Comparison of ENCODE assay signal across 16 cellular contexts in the genomic region with DNA sequence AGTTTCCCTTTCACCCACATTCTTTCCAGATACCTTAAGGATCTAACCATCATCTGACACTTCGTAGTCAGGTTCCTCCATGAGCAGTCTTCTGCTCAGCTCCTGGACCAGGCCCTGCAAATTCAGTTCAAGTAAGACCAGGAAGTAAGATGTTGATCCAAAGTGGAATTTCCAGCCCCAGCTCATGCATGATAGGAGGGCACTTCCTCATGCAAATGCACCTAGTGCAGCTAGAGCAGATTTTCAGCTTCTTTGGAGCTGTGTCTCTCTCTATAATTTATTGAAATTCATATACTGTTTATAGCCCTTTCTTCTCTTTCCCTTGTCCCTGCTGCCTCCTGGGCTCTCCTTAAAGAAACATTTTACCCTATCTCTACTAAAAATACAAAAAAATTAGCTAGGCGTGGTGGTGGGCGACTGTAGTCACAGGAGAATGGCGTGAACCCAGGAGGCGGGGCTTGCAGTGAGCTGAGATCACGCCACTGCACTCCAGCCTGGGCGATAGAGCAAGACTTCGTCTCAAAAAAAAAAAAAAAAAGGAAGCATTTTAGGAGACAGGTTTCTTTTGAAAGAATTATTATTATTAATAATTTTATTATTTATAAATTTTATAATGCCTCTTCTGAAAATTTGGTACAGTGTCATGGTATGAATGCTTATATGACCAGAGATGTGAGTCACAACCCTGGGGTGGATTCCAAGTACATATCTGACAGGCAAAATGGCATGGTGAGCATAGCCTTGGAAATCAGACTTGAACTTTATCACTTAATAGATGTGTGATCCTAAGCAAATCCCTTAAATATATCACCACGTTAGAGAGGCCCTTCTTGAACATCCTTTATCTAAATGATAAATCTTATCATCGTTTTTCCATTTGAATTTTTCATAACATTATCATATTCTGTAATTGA.
DNase-seq lines count a peak whose midpoint lies in the region; ATAC-seq and TF ChIP-seq lines count a peak whose summit lies in the region.
"Had no signal": no experiment of that assay in that cellular context is flagged by ENCODE, and none has a peak within 500 bp of the region (broad histone marks: within the 10 kb centered on the region; RNA-seq: fewer than 3 reads in every experiment).

No MANE protein-coding gene starts in this region.

- H3K9ac ChIP-seq in OCI-LY3 (ENCODE audit: low read length), result peak overlapping the region; percentile 49

- TF ChIP-seq POLR2A in thyroid gland (IDR thresholded peaks at IDR 0.05), result no peak

- H3K9me3 ChIP-seq in OCI-LY3 (ENCODE audit: insufficient read depth, low read length) (no peaks in the 10 kb centered on the region), thyroid gland (no peaks in the 10 kb centered on the region)
- H3K9me3 ChIP-seq: breast epithelium, esophagus muscularis mucosa had no signal

- TF ChIP-seq CTCF in OCI-LY3 (IDR thresholded peaks at IDR 0.05; ENCODE audit: low read depth, low read length), result no peak
- no peak for TF ChIP-seq CTCF in thyroid gland (IDR thresholded peaks at IDR 0.05)

- 70 to 78% methylated on average over 10 of the region's 10 CpGs for WGBS in thyroid gland, 2 donors

- DNase-seq in DMS53 (lab: John Stamatoyannopoulos, UW), result peak; percentile 36
- no peak for DNase-seq in DMS53 treated with DMSO at 0.1 percent for 48 hours (lab: John Stamatoyannopoulos, UW; ENCODE audit: unreplicated experiment)
- DNase-seq in fibroblast of peridontal ligament (ENCODE audit: extremely low read depth), result peak; percentile 49
- peak; percentile 48 to 54 for DNase-seq in thyroid gland
- DNase-seq in D341Med (ENCODE audit: low spot score), result no peak
- DNase-seq in superior temporal gyrus (ENCODE audit: extremely low spot score), result no peak
- DNase-seq: activated T-cell treated with anti-CD3 and anti-CD28 coated beads for 4 hours, kidney, NCI-H1694 treated with DMSO at 0.1 percent for 48 hours, nucleus accumbens had no signal

- H3K27me3 ChIP-seq in OCI-LY3 (ENCODE audit: low read depth, low read length), result no peaks in the 10 kb centered on the region
- H3K27me3 ChIP-seq in thyroid gland, result no peaks in the 10 kb centered on the region
- H3K27me3 ChIP-seq: breast epithelium, esophagus muscularis mucosa had no signal

- H3K4me1 ChIP-seq in OCI-LY3 (ENCODE audit: low read length) (peaks cover 15% of the 10 kb centered on the region), thyroid gland (peaks cover 4 to 9% of the 10 kb centered on the region in 2 donors)
- H3K4me1 ChIP-seq: breast epithelium had no signal

- no peaks in the 10 kb centered on the region for H3K79me2 ChIP-seq in OCI-LY3 (ENCODE audit: low read length)

- H3K4me3 ChIP-seq in OCI-LY3 (ENCODE audit: low read length) (peak overlapping the region; percentile 66), thyroid gland (replicated peaks in 1 of 3) (no peak overlapping the region)
- H3K4me3 ChIP-seq: breast epithelium, esophagus muscularis mucosa had no signal

- no peaks in the 10 kb centered on the region for H3K36me3 ChIP-seq in OCI-LY3 (replicated peaks; ENCODE audit: low read depth, low read length)
- no peaks in the 10 kb centered on the region for H3K36me3 ChIP-seq in thyroid gland
- H3K36me3 ChIP-seq: breast epithelium, esophagus muscularis mucosa had no signal

- intact Hi-C loops in thyroid gland (cut with DNase I), result no loop called here

- no peak for ATAC-seq in GM21390 (IDR thresholded peaks at IDR 0.05; ENCODE audit: unreplicated experiment)
- ATAC-seq: stimulated activated effector memory CD8-positive, alpha-beta T cell treated with anti-CD3 and anti-CD28 coated beads, Interleukin-12 subunit alpha, Interleukin-12 subunit beta, amount 100 ng/mL, for 72 hours had no signal

- peak overlapping the region; percentile 64 for H3K4me2 ChIP-seq in OCI-LY3 (ENCODE audit: low read length)

- H2AFZ ChIP-seq in OCI-LY3 (ENCODE audit: low read depth, low read length), result peak overlapping the region; percentile 51; the same call in 1 of the 2 replicates

- H3K27ac ChIP-seq in OCI-LY3 (ENCODE audit: low read length), result peak overlapping the region; percentile 27; the same call in 1 of the 2 replicates
- H3K27ac ChIP-seq in thyroid gland, result peak overlapping the region in 1 of 3 donors; percentile 36
- H3K27ac ChIP-seq: 22Rv1, breast epithelium, esophagus muscularis mucosa had no signal

- no peaks in the 10 kb centered on the region for H4K20me1 ChIP-seq in OCI-LY3 (ENCODE audit: insufficient read depth, low read length)

Comparison
In these comparisons a context has a peak if more than half of its experiments do, and no peak if none do; other contexts are left out.
1. DNase-seq: peak in DMS53 (single experiment), fibroblast of peridontal ligament (single experiment) and thyroid gland (2 of 2); none in DMS53 treated with DMSO at 0.1 percent for 48 hours (single experiment), D341Med (single experiment) and superior temporal gyrus (single experiment).